ENCODE assay signal across 8 cellular contexts in genomic region chr12:104108755-104109445, GRCh38. TPM values are rescaled to one million over a fixed set of nuclear protein-coding genes. Genes with fewer than 3 reads are reported as not detected.
DNase-seq lines count a peak whose midpoint lies in the region; ATAC-seq and TF ChIP-seq lines count a peak whose summit lies in the region.

No MANE protein-coding gene starts in this region.

- no peak for TF ChIP-seq POLR2A in lower leg skin (IDR thresholded peaks at IDR 0.05)

- intact Hi-C loops in lower leg skin (cut with DNase I; ENCODE audit: low total_unique reads), result no loop called here

- H3K4me3 ChIP-seq in lower leg skin (ENCODE audit: low read depth, poor library complexity, severe bottlenecking), result no peak overlapping the region

- ATAC-seq in HG03442 (IDR thresholded peaks at IDR 0.05; ENCODE audit: unreplicated experiment), result peak; percentile 58
- no peak for ATAC-seq in GM18873 (IDR thresholded peaks at IDR 0.05; ENCODE audit: low FRiP score, unreplicated experiment)

- peak; percentile 49 for DNase-seq in GF-D8 (lab: John Stamatoyannopoulos, UW)
- DNase-seq in NCI-H82 (lab: John Stamatoyannopoulos, UW), result peak; percentile 90
- DNase-seq in activated CD4-positive, alpha-beta T cell treated with anti-CD3 and anti-CD28 coated beads, Interleukin-2, amount 50 U/mL, for 48 hours, result peak; percentile 91 to 94
- DNase-seq in dermis microvascular lymphatic vessel endothelial cell (ENCODE audit: low read depth in 2 of 2), result peak; percentile 76 to 89
- peak; percentile 78 to 97 for DNase-seq in lower leg skin (ENCODE audit: low spot score in 2 of 2)
- DNase-seq in stimulated activated CD4-positive, alpha-beta T cell treated with anti-CD3 and anti-CD28 coated beads, TNF-alpha, amount 100 ng/mL, for 48 hours (ENCODE audit: low read depth in 3 of 3), result peak; percentile 78 to 82 (median 79)

- peak in 1 of 3 donors; percentile 46 for TF ChIP-seq CTCF in lower leg skin (IDR thresholded peaks at IDR 0.05)

- 43 to 45% methylated on average over 6 of the region's 6 CpGs for WGBS in lower leg skin, 2 donors

RNA-seq across cellular contexts. Expression of gene NFYB, which starts 29.1 kb away (rescaled TPM):
- 11.7 and 13.0 TPM in 2 replicates for total RNA-seq in dermis microvascular lymphatic vessel endothelial cell
- total RNA-seq in lower leg skin, result 10 to 100 TPM; 10.6 to 20.5 (median 14.3) TPM

RNA-seq across cellular contexts. Expression of gene HCFC2, which starts 44.6 kb away (rescaled TPM):
- 16.8 and 17.4 TPM in 2 replicates for total RNA-seq in dermis microvascular lymphatic vessel endothelial cell
- 10 to 100 TPM; 11.0 to 18.9 (median 14.1) TPM for total RNA-seq in lower leg skin

RNA-seq across cellular contexts. Expression of gene GLT8D2, which starts 58.9 kb away (rescaled TPM):
- total RNA-seq in dermis microvascular lymphatic vessel endothelial cell (3.9 and 4.8 TPM in 2 replicates), lower leg skin (1 to 10 TPM in 3 of 4 donors, under 1 TPM in 1; 0.72 to 1.9 (median 1.2) TPM)
